In genomic region chr20:53857723-53858236, GRCh38 we compare ENCODE assay signal across 10 cellular contexts.
DNase-seq lines count a peak whose midpoint lies in the region; ATAC-seq and TF ChIP-seq lines count a peak whose summit lies in the region.
"Had no signal": no experiment of that assay in that cellular context is flagged by ENCODE, and none has a peak within 500 bp of the region (broad histone marks: within the 10 kb centered on the region; RNA-seq: fewer than 3 reads in every experiment).

No MANE protein-coding gene starts in this region.

- H3K4me3 ChIP-seq in Panc1 (ENCODE audit: low read depth in 2 of 2, low read length in 2 of 2) (no peak overlapping the region), hepatocyte (no peak overlapping the region), spleen (no peak overlapping the region)

- no peak for TF ChIP-seq POLR2A in spleen (IDR thresholded peaks at IDR 0.05)

- intact Hi-C loops in Panc1 (cut with micrococcal nuclease; ENCODE audit: unreplicated experiment), result no loop called here
- intact Hi-C loops in spleen (cut with DNase I; ENCODE audit: low total_unique reads), result no loop called here

- H3K27ac ChIP-seq in Panc1 (ENCODE audit: low read length) (peak overlapping the region; percentile 96), hepatocyte (peak overlapping the region; percentile 41), spleen (peak overlapping the region in 6 of 8 donors; percentile 2 to 45 (median 30))

- H3K9me3 ChIP-seq in Panc1 (ENCODE audit: control insufficient read depth, insufficient read depth, low read depth, low read length) (no peaks in the 10 kb centered on the region), hepatocyte (ENCODE audit: low read depth) (no peaks in the 10 kb centered on the region), spleen (no peaks in the 10 kb centered on the region)

- no peak overlapping the region for H3K4me2 ChIP-seq in hepatocyte

- ATAC-seq in Panc1, result peak; percentile 75

- H2AFZ ChIP-seq in hepatocyte, result peak overlapping the region; percentile 38

- no peaks in the 10 kb centered on the region for H3K36me3 ChIP-seq in Panc1 (ENCODE audit: control insufficient read depth, insufficient read depth, low read length)
- no peaks in the 10 kb centered on the region for H3K36me3 ChIP-seq in hepatocyte (replicated peaks; ENCODE audit: insufficient read depth, low read depth)
- no peaks in the 10 kb centered on the region for H3K36me3 ChIP-seq in spleen

- H3K4me1 ChIP-seq in Panc1 (ENCODE audit: control insufficient read depth, insufficient read depth, low read length), result peaks cover 22% of the 10 kb centered on the region
- peaks cover 5% of the 10 kb centered on the region for H3K4me1 ChIP-seq in hepatocyte (ENCODE audit: insufficient read depth)
- peaks cover 6 to 42% (median 21%) of the 10 kb centered on the region in 6 donors for H3K4me1 ChIP-seq in spleen

- POLR2A ChIA-PET in Panc1 (lab: Charles Lee), result interaction anchor here (0.6 kb wide), 1 partner anchor 23 kb away, joined by 10 read pairs; no protein-coding TSS in a partner anchor

- in situ Hi-C loops in Panc1 (cut with HindIII; ENCODE audit: low pct_unique_long_range_greater_than_20kb, low sequenced_read_pairs), result no loop called here

- DNase-seq in DMS 273 (lab: John Stamatoyannopoulos, UW; ENCODE audit: unreplicated experiment), result peak; percentile 39
- no peak for DNase-seq in DMS 273 treated with DMSO at 0.1 percent for 48 hours (lab: John Stamatoyannopoulos, UW)
- no peak for DNase-seq in Panc1 (ENCODE audit: low read depth, low spot score)
- no peak for DNase-seq in hepatocyte (ENCODE audit: low spot score)
- no peak for DNase-seq in spleen
- no peak for DNase-seq in GM19240 (ENCODE audit: insufficient read length, low spot score)
- no peak for DNase-seq in activated gamma-delta T cell (lab: John Stamatoyannopoulos, UW)
- DNase-seq in activated naive CD4-positive, alpha-beta T cell treated with Interleukin-2 at 50 U/mL for 16 hours, result no peak
- DNase-seq: GDM1, NCI-H146 had no signal

- H3K79me2 ChIP-seq in hepatocyte, result no peaks in the 10 kb centered on the region

- BruUV-seq in Panc1 (replicated peaks; lab: Mats Ljungman, UMichigan), result no TSS peak

- H4K20me1 ChIP-seq in hepatocyte (ENCODE audit: insufficient read depth, poor library complexity, severe bottlenecking), result no peaks in the 10 kb centered on the region

- CTCF ChIA-PET in Panc1 (lab: Charles Lee), result interaction anchor here (0.6 kb wide), 1 partner anchor 73 kb away, joined by 6 read pairs; no protein-coding TSS in a partner anchor

- H3K27me3 ChIP-seq in Panc1 (ENCODE audit: control insufficient read depth, insufficient read depth, low read length), result no peaks in the 10 kb centered on the region
- no peaks in the 10 kb centered on the region for H3K27me3 ChIP-seq in hepatocyte
- H3K27me3 ChIP-seq in spleen (replicated peaks in 1 of 7), result no peaks in the 10 kb centered on the region

- 42% methylated on average over 7 of the region's 7 CpGs for WGBS in hepatocyte (ENCODE audit: low lambda C conversion rate, missing lambda C conversion rate)
- 56 to 80% (median 67%) methylated on average over 7 of the region's 7 CpGs for WGBS in spleen, 5 donors

- no peak for TF ChIP-seq CTCF in Panc1 (IDR thresholded peaks at IDR 0.05)
- TF ChIP-seq CTCF in hepatocyte (IDR thresholded peaks at IDR 0.05; ENCODE audit: poor library complexity), result no peak
- TF ChIP-seq CTCF in spleen (IDR thresholded peaks at IDR 0.05 in 8 of 11, conservative IDR thresholded peaks at IDR 0.05 in 3 of 11), result no peak

- H3K9me2 ChIP-seq in hepatocyte (replicated peaks; ENCODE audit: insufficient read depth), result no peaks in the 10 kb centered on the region

Comparison
In these comparisons a context has a peak if more than half of its experiments do, and no peak if none do; other contexts are left out.
1. H3K27ac ChIP-seq: peak in every context shown above with its lines; median percentile 96 in Panc1; 41 in hepatocyte; 30 in spleen.